Comparison of ENCODE assay signal across 14 cellular contexts in the genomic region with DNA sequence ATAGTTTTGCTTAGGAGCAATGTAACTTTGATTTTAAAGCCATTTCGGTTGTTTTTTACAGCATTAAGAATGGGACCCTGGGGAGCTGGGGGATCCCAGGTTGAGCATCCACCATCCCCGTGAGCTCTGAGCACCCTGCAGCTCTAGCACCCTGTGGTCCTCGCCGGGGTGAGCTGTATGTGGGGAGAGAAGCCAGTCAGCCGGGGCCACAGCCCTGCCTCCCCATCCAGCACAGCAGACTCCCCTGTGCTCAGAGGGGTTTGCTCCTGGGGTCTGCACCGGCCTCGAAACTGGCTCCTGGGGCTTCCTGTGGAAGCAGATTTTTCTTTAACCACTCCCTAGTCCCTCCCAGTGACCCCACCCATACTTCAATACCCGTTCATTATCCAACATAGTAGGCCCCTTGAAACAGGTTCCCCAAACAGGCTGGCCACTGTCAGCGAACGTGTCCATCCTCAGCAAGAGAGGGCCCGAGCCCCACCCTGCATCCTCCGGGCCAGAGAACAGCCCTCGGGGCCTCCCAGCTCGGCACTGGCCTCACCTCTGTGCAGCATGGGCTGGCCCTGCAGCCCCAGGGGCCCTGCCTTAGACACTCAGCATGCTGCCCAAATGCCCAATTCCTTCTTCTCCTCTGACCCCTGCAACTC. TPM values are rescaled to one million over a fixed set of nuclear protein-coding genes. Genes with fewer than 3 reads are reported as not detected.
DNase-seq lines count a peak whose midpoint lies in the region; ATAC-seq and TF ChIP-seq lines count a peak whose summit lies in the region.
"Had no signal": no experiment of that assay in that cellular context is flagged by ENCODE, and none has a peak within 500 bp of the region (broad histone marks: within the 10 kb centered on the region; RNA-seq: fewer than 3 reads in every experiment).

No MANE protein-coding gene starts in this region.

- no peaks in the 10 kb centered on the region for H3K36me3 Mint-ChIP-seq in nephron (ENCODE audit: low read depth)

- DNase-seq in SJSA1 (ENCODE audit: low read depth in 1 of 2, low spot score in 2 of 2), result no peak
- DNase-seq in foreskin fibroblast, result peak in 1 of 2 donors; percentile 62
- DNase-seq in transverse colon, result no peak
- no peak for DNase-seq in NCI-H2227 (lab: John Stamatoyannopoulos, UW; ENCODE audit: unreplicated experiment)
- no peak for DNase-seq in activated CD8-positive, alpha-beta memory T cell treated with anti-CD3 and anti-CD28 coated beads, Interleukin-2, amount 50 U/mL, for 4 hours
- no peak for DNase-seq in NCI-H187 treated with DMSO at 0.1 percent for 48 hours (lab: John Stamatoyannopoulos, UW)
- DNase-seq: Calu3; central memory CD4-positive, alpha-beta T cell; foreskin melanocyte; left colon; NCI-H524; retina had no signal

- H3K4me3 Mint-ChIP-seq in nephron, result peak overlapping the region; percentile 91 to 97 (median 95)

- H3K27me3 Mint-ChIP-seq in nephron (ENCODE audit: low read depth), result peaks cover 3% of the 10 kb centered on the region

- no peaks in the 10 kb centered on the region for H3K9me3 Mint-ChIP-seq in nephron

- H3K36me3 ChIP-seq in SJSA1, result peaks cover 24% of the 10 kb centered on the region
- no peaks in the 10 kb centered on the region for H3K36me3 ChIP-seq in transverse colon

- no peak for TF ChIP-seq EP300 in transverse colon (IDR thresholded peaks at IDR 0.05; ENCODE audit: low read depth)

- peak overlapping the region; percentile 27 for H3K27ac ChIP-seq in SJSA1
- peak overlapping the region; percentile 86 to 95 (median 88) for H3K27ac ChIP-seq in transverse colon

- H3K9me3 ChIP-seq in SJSA1 (replicated peaks), result no peaks in the 10 kb centered on the region
- H3K9me3 ChIP-seq in transverse colon, result no peaks in the 10 kb centered on the region

- peak overlapping the region; percentile 89 to 96 (median 95) for H3K27ac Mint-ChIP-seq in nephron

- ATAC-seq in HG02870 (IDR thresholded peaks at IDR 0.05; ENCODE audit: unreplicated experiment), result no peak
- ATAC-seq: left colon had no signal

- WGBS in transverse colon (ENCODE audit: low coverage in 1 of 2), 2 donors, result 51% methylated on average over 14 of the region's 14 CpGs; no CpG with 5 or more reads in 1 of the 2 donors

- H3K27me3 ChIP-seq in SJSA1 (replicated peaks), result no peaks in the 10 kb centered on the region
- peaks cover 16% of the 10 kb centered on the region for H3K27me3 ChIP-seq in transverse colon

- H3K4me3 ChIP-seq in SJSA1, result peak overlapping the region; percentile 46
- H3K4me3 ChIP-seq in foreskin fibroblast (ENCODE audit: low read depth in 1 of 2, low read length in 2 of 2), result peak overlapping the region; percentile 96 to 99
- peak overlapping the region; percentile 16 to 59 (median 38) for H3K4me3 ChIP-seq in transverse colon

- TF ChIP-seq CTCF in foreskin fibroblast (IDR thresholded peaks at IDR 0.05; ENCODE audit: low read depth, low read length), result no peak
- no peak for TF ChIP-seq CTCF in nephron (IDR thresholded peaks at IDR 0.05; ENCODE audit: unreplicated experiment in 3 of 3)
- TF ChIP-seq CTCF in transverse colon (IDR thresholded peaks at IDR 0.05), result no peak

- TF ChIP-seq POLR2A in transverse colon (IDR thresholded peaks at IDR 0.05), result no peak

- intact Hi-C loops in transverse colon (cut with DNase I; ENCODE audit: low total_unique reads), result loop anchor here (5.0 to 10.0 kb wide), 2 partner anchors 118 to 240 kb away; no protein-coding TSS in a partner anchor

- H3K4me1 Mint-ChIP-seq in nephron, result peaks cover 62% of the 10 kb centered on the region

- in situ Hi-C loops in transverse colon (cut with MboI; ENCODE audit: low pct_ligation_motif_present in 1 of 4, low pct_unique_long_range_greater_than_20kb in 1 of 4, low sequenced_read_pairs in 3 of 4), result loop anchor here in 2 of 4 donors (25.0 kb wide), 1 partner anchor 250 kb away; no protein-coding TSS in a partner anchor

- H3K4me1 ChIP-seq in SJSA1 (replicated peaks) (peaks cover 42% of the 10 kb centered on the region), transverse colon (peaks cover 0 to 18% (median 1%) of the 10 kb centered on the region in 4 donors)

RNA-seq across cellular contexts. Expression of a gene that starts 1.2 kb away (rescaled TPM):
- total RNA-seq in SJSA1 (2014; rRNA removed; shearing (Covaris generic)), result 160 and 243 TPM in 2 replicates
- total RNA-seq in transverse colon, result 100 to 1,000 TPM in 1 of 4 donors, 10 to 100 TPM in 3; 68.1 to 261 (median 75.6) TPM

Comparison
In these comparisons a context has a peak if more than half of its experiments do, and no peak if none do; other contexts are left out.
1. H3K4me3 ChIP-seq: peak in every context shown above with its lines; median percentile 98 in foreskin fibroblast; 46 in SJSA1; 38 in transverse colon.